Comparison of ENCODE assay signal across 1 cellular context in the genomic region with DNA sequence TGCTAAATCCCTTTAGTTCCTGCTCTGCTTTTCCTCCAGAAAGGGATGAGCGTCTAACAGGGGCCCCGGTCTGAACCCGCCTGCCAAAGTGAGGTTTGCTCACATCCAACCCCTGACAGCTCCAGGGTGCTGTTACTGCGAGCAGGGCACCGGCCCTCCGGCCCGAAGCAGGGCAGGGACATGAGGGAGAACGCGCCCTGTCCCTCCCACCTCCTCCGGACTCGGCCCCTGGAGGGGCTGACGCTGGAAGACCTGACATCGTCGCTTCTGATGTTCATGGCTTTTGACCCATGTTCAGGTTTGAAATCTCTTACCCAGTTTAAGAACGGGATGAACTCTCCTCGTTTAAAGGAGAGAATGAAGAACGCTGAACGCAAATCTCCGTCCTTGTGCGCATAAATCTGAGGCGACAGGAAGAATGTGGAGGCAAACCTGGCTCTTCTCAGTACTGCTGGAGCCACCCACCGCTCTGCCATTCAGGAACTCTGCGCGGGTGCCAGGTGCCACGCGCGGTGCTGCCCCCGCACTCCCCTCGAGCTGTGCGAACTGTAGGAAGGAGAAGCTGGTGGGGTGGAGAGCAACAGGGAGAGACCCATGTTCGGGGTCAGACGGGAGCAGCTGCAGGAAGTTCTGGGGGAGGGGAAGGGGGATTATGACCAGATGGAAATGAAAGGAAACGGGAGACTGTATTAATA.
TF ChIP-seq lines count a peak whose summit lies in the region.

No MANE protein-coding gene starts in this region.

TF ChIP-seq in HepG2, 621 proteins besides CTCF, POLR2A, EP300 and RAD21 (continued from another document and continues in another):
- TF ChIP-seq, protein P1, sequence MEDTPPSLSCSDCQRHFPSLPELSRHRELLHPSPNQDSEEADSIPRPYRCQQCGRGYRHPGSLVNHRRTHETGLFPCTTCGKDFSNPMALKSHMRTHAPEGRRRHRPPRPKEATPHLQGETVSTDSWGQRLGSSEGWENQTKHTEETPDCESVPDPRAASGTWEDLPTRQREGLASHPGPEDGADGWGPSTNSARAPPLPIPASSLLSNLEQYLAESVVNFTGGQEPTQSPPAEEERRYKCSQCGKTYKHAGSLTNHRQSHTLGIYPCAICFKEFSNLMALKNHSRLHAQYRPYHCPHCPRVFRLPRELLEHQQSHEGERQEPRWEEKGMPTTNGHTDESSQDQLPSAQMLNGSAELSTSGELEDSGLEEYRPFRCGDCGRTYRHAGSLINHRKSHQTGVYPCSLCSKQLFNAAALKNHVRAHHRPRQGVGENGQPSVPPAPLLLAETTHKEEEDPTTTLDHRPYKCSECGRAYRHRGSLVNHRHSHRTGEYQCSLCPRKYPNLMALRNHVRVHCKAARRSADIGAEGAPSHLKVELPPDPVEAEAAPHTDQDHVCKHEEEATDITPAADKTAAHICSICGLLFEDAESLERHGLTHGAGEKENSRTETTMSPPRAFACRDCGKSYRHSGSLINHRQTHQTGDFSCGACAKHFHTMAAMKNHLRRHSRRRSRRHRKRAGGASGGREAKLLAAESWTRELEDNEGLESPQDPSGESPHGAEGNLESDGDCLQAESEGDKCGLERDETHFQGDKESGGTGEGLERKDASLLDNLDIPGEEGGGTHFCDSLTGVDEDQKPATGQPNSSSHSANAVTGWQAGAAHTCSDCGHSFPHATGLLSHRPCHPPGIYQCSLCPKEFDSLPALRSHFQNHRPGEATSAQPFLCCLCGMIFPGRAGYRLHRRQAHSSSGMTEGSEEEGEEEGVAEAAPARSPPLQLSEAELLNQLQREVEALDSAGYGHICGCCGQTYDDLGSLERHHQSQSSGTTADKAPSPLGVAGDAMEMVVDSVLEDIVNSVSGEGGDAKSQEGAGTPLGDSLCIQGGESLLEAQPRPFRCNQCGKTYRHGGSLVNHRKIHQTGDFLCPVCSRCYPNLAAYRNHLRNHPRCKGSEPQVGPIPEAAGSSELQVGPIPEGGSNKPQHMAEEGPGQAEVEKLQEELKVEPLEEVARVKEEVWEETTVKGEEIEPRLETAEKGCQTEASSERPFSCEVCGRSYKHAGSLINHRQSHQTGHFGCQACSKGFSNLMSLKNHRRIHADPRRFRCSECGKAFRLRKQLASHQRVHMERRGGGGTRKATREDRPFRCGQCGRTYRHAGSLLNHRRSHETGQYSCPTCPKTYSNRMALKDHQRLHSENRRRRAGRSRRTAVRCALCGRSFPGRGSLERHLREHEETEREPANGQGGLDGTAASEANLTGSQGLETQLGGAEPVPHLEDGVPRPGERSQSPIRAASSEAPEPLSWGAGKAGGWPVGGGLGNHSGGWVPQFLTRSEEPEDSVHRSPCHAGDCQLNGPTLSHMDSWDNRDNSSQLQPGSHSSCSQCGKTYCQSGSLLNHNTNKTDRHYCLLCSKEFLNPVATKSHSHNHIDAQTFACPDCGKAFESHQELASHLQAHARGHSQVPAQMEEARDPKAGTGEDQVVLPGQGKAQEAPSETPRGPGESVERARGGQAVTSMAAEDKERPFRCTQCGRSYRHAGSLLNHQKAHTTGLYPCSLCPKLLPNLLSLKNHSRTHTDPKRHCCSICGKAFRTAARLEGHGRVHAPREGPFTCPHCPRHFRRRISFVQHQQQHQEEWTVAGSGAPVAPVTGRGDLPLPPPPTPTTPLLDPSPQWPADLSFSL (CRISPR knock-in tag; IDR thresholded peaks at IDR 0.05) = no peak
- no peak for TF ChIP-seq ZBTB43 (CRISPR knock-in tag; conservative IDR thresholded peaks at IDR 0.05)
- peak; percentile 32; the same call in 1 of the 2 replicates for TF ChIP-seq ZNF772 (CRISPR knock-in tag; IDR thresholded peaks at IDR 0.05)
- no peak for TF ChIP-seq CSRNP2 (CRISPR knock-in tag; conservative IDR thresholded peaks at IDR 0.05; ENCODE audit: low read depth)
- no peak for TF ChIP-seq SAP130 (CRISPR knock-in tag; IDR thresholded peaks at IDR 0.05; ENCODE audit: low read depth)
- peak; percentile 60; the same call in 1 of the 2 replicates for TF ChIP-seq ZNF563 (CRISPR knock-in tag; IDR thresholded peaks at IDR 0.05)
- TF ChIP-seq, protein P2, sequence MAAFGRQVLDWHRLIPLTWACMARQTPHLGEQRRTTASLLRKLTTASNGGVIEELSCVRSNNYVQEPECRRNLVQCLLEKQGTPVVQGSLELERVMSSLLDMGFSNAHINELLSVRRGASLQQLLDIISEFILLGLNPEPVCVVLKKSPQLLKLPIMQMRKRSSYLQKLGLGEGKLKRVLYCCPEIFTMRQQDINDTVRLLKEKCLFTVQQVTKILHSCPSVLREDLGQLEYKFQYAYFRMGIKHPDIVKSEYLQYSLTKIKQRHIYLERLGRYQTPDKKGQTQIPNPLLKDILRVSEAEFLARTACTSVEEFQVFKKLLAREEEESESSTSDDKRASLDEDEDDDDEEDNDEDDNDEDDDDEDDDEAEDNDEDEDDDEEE (CRISPR knock-in tag; IDR thresholded peaks at IDR 0.05) = 0 out of 2 replicates have a peak, but pooled peaks have one; percentile 62
- no peak for TF ChIP-seq GTF3A (CRISPR knock-in tag; conservative IDR thresholded peaks at IDR 0.05)
- no peak for TF ChIP-seq TBX3 (IDR thresholded peaks at IDR 0.05; ENCODE audit: borderline replicate concordance)
- peak; percentile 39 for TF ChIP-seq ZSCAN31 (CRISPR knock-in tag; IDR thresholded peaks at IDR 0.05; ENCODE audit: low read depth)
- no peak for TF ChIP-seq PAWR (CRISPR knock-in tag; IDR thresholded peaks at IDR 0.05; ENCODE audit: borderline replicate concordance)
- TF ChIP-seq ELF4 (CRISPR knock-in tag; IDR thresholded peaks at IDR 0.05; ENCODE audit: borderline replicate concordance) = 0 out of 2 replicates have a peak, but pooled peaks have one; percentile 33
- TF ChIP-seq TFAP4 (IDR thresholded peaks at IDR 0.05; ENCODE audit: borderline replicate concordance, low read depth) = no peak
- peak; percentile 79; the same call in 1 of the 2 replicates for TF ChIP-seq ZFP37 (CRISPR knock-in tag; IDR thresholded peaks at IDR 0.05; ENCODE audit: borderline replicate concordance)
- TF ChIP-seq ZNF605 (CRISPR knock-in tag; IDR thresholded peaks at IDR 0.05) = peak; percentile 11; the same call in 1 of the 2 replicates
- TF ChIP-seq FOXP4 (CRISPR knock-in tag; IDR thresholded peaks at IDR 0.05) = 0 out of 2 replicates have a peak, but pooled peaks have one; percentile 5
- TF ChIP-seq KDM3A (CRISPR knock-in tag; IDR thresholded peaks at IDR 0.05; ENCODE audit: low read depth) = no peak
- no peak for TF ChIP-seq SSRP1 (CRISPR knock-in tag; IDR thresholded peaks at IDR 0.05)
- no peak for TF ChIP-seq ZNF577 (CRISPR knock-in tag; IDR thresholded peaks at IDR 0.05; ENCODE audit: borderline replicate concordance, low read depth)
- TF ChIP-seq ATF1 (CRISPR knock-in tag; IDR thresholded peaks at IDR 0.05) = no peak
- peak; percentile 64; the same call in 1 of the 2 replicates for TF ChIP-seq TMF1 (CRISPR knock-in tag; IDR thresholded peaks at IDR 0.05; ENCODE audit: low read depth)
- no peak for TF ChIP-seq KLF6 (CRISPR knock-in tag; IDR thresholded peaks at IDR 0.05)
- no peak for TF ChIP-seq CREB1 (IDR thresholded peaks at IDR 0.05)
- no peak; the same call in 1 of the 2 replicates for TF ChIP-seq CREB1 (CRISPR knock-in tag; IDR thresholded peaks at IDR 0.05)
- TF ChIP-seq HOXA5 (CRISPR knock-in tag; IDR thresholded peaks at IDR 0.05) = no peak
- peak; percentile 21; the same call in 1 of the 2 replicates for TF ChIP-seq ZNF687 (CRISPR knock-in tag; IDR thresholded peaks at IDR 0.05)
- TF ChIP-seq CREM (IDR thresholded peaks at IDR 0.05) = no peak
- TF ChIP-seq CREM (CRISPR knock-in tag; IDR thresholded peaks at IDR 0.05) = no peak
- no peak for TF ChIP-seq RNF2 (conservative IDR thresholded peaks at IDR 0.05; ENCODE audit: low read depth)
- no peak for TF ChIP-seq NR2F1 (CRISPR knock-in tag; IDR thresholded peaks at IDR 0.05)
- TF ChIP-seq, protein P3, sequence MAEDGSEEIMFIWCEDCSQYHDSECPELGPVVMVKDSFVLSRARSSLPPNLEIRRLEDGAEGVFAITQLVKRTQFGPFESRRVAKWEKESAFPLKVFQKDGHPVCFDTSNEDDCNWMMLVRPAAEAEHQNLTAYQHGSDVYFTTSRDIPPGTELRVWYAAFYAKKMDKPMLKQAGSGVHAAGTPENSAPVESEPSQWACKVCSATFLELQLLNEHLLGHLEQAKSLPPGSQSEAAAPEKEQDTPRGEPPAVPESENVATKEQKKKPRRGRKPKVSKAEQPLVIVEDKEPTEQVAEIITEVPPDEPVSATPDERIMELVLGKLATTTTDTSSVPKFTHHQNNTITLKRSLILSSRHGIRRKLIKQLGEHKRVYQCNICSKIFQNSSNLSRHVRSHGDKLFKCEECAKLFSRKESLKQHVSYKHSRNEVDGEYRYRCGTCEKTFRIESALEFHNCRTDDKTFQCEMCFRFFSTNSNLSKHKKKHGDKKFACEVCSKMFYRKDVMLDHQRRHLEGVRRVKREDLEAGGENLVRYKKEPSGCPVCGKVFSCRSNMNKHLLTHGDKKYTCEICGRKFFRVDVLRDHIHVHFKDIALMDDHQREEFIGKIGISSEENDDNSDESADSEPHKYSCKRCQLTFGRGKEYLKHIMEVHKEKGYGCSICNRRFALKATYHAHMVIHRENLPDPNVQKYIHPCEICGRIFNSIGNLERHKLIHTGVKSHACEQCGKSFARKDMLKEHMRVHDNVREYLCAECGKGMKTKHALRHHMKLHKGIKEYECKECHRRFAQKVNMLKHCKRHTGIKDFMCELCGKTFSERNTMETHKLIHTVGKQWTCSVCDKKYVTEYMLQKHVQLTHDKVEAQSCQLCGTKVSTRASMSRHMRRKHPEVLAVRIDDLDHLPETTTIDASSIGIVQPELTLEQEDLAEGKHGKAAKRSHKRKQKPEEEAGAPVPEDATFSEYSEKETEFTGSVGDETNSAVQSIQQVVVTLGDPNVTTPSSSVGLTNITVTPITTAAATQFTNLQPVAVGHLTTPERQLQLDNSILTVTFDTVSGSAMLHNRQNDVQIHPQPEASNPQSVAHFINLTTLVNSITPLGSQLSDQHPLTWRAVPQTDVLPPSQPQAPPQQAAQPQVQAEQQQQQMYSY (CRISPR knock-in tag; IDR thresholded peaks at IDR 0.05) = no peak
- TF ChIP-seq ZNF510 (CRISPR knock-in tag; IDR thresholded peaks at IDR 0.05; ENCODE audit: low read depth) = 0 out of 2 replicates have a peak, but pooled peaks have one; percentile 49
- no peak for TF ChIP-seq ZNF251 (CRISPR knock-in tag; IDR thresholded peaks at IDR 0.05)
